ENCODE assay signal across 21 cellular contexts in the genomic region with DNA sequence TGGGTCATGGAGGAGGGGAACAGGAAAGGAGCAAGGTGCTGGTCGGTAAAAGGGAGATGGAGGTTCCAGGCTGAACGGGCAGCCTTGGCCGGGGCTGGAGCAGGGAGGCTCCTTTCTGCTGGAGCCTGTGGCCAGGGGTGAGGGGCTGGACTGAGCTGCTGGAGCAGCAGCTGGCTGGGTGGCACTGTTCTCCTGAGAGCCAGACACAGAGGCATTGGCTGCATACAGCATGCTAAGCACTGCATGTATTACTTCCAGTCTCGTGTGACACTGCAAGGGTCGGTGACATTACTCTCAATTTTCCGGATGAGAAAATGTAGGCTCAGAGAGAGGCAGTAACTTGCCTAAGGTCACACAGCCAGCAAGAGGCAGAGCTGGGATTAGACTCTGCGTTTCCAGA. TPM values are rescaled to one million over a fixed set of nuclear protein-coding genes. Genes with fewer than 3 reads are reported as not detected.
DNase-seq lines count a peak whose midpoint lies in the region; ATAC-seq, FAIRE-seq and TF ChIP-seq lines count a peak whose summit lies in the region.
"Had no signal": no experiment of that assay in that cellular context is flagged by ENCODE, and none has a peak within 500 bp of the region (broad histone marks: within the 10 kb centered on the region; RNA-seq: fewer than 3 reads in every experiment).

No MANE protein-coding gene starts in this region.

- peak overlapping the region in 1 of 8 donors; percentile 36 for H3K4me3 Mint-ChIP-seq in CD4-positive, alpha-beta memory T cell
- H3K4me3 Mint-ChIP-seq in progenitor cell of endocrine pancreas (ENCODE audit: low read depth), result no peak overlapping the region

- H3K9me3 ChIP-seq in CD4-positive, alpha-beta memory T cell (ENCODE audit: control insufficient read depth in 1 of 2, low read length in 2 of 2), result no peaks in the 10 kb centered on the region
- peaks cover 3% of the 10 kb centered on the region for H3K9me3 ChIP-seq in DND-41 (ENCODE audit: insufficient read depth, low read length, severe bottlenecking)
- H3K9me3 ChIP-seq in kidney (ENCODE audit: control insufficient read depth in 1 of 2, low read length in 2 of 2), result peaks cover 0 to 8% of the 10 kb centered on the region in 2 donors
- H3K9me3 ChIP-seq in hepatocyte (ENCODE audit: low read depth), result no peaks in the 10 kb centered on the region
- H3K9me3 ChIP-seq: SK-N-SH had no signal

- peaks cover 1 to 2% of the 10 kb centered on the region in 2 donors for H3K27me3 Mint-ChIP-seq in CD4-positive, alpha-beta memory T cell
- H3K27me3 Mint-ChIP-seq in progenitor cell of endocrine pancreas, result no peaks in the 10 kb centered on the region

- H3K36me3 ChIP-seq in CD4-positive, alpha-beta memory T cell (ENCODE audit: insufficient read depth, low read length), result no peaks in the 10 kb centered on the region
- H3K36me3 ChIP-seq in DND-41 (ENCODE audit: insufficient read depth, low read length) (peaks cover 76% of the 10 kb centered on the region), kidney (ENCODE audit: control insufficient read depth in 1 of 2, insufficient read depth in 2 of 2, low read length in 2 of 2) (no peaks in the 10 kb centered on the region), hepatocyte (replicated peaks; ENCODE audit: insufficient read depth, low read depth) (no peaks in the 10 kb centered on the region)

- H2AFZ ChIP-seq in DND-41 (ENCODE audit: low read depth, low read length) (no peak overlapping the region), hepatocyte (no peak overlapping the region)
- H2AFZ ChIP-seq: GM23248 had no signal

- H3K4me3 ChIP-seq in CD4-positive, alpha-beta memory T cell (ENCODE audit: low read length in 2 of 2), result no peak overlapping the region
- no peak overlapping the region for H3K4me3 ChIP-seq in DND-41 (ENCODE audit: low read depth in 1 of 2, low read length in 2 of 2)
- no peak overlapping the region for H3K4me3 ChIP-seq in kidney (ENCODE audit: low read length in 2 of 2)
- H3K4me3 ChIP-seq in hepatocyte, result no peak overlapping the region
- H3K4me3 ChIP-seq: GM23248 had no signal

- DNase-seq in CD4-positive, alpha-beta memory T cell, result no peak
- DNase-seq in DND-41 (no peak), kidney (peak; percentile 37), progenitor cell of endocrine pancreas (ENCODE audit: low spot score, unreplicated experiment) (no peak), AG08396 (ENCODE audit: low spot score) (no peak), hepatocyte (ENCODE audit: low spot score) (no peak)
- DNase-seq in activated T-cell treated with anti-CD3 and anti-CD28 coated beads, Interleukin-2, amount 50 U/mL, for 48 hours, result no peak
- DNase-seq: ACHN; AML-193; CD4-positive, CD25-positive, alpha-beta regulatory T cell; DMS53; GM23248; NCI-H1105; NCI-H1694; NCI-H510A; NCI-H774; SHP77; SK-N-SH had no signal

- H3K79me2 ChIP-seq in DND-41 (ENCODE audit: insufficient read depth, low read length) (no peaks in the 10 kb centered on the region), hepatocyte (no peaks in the 10 kb centered on the region)

- H3K27ac ChIP-seq in CD4-positive, alpha-beta memory T cell (ENCODE audit: low read depth, low read length), result no peak overlapping the region
- H3K27ac ChIP-seq in DND-41 (ENCODE audit: low read length) (peak overlapping the region; percentile 50), kidney (ENCODE audit: low read depth in 2 of 2, low read length in 2 of 2) (no peak overlapping the region), hepatocyte (no peak overlapping the region)
- H3K27ac ChIP-seq: GM23248 had no signal

- ATAC-seq in DND-41 (ENCODE audit: insufficient read depth, low read depth), result no peak
- ATAC-seq: HCT116 had no signal

- TF ChIP-seq CTCF in DND-41 (IDR thresholded peaks at IDR 0.05; ENCODE audit: borderline replicate concordance, extremely low read depth, low read length, poor library complexity, severe bottlenecking) (no peak), kidney (IDR thresholded peaks at IDR 0.05; ENCODE audit: borderline replicate concordance, extremely low read depth, insufficient read depth) (no peak), progenitor cell of endocrine pancreas (IDR thresholded peaks at IDR 0.05; ENCODE audit: unreplicated experiment) (no peak), hepatocyte (IDR thresholded peaks at IDR 0.05; ENCODE audit: poor library complexity) (no peak)

- no peaks in the 10 kb centered on the region for H3K36me3 Mint-ChIP-seq in CD4-positive, alpha-beta memory T cell
- H3K36me3 Mint-ChIP-seq in progenitor cell of endocrine pancreas (ENCODE audit: insufficient read depth), result peaks cover 29% of the 10 kb centered on the region
- H3K36me3 Mint-ChIP-seq: CD4-positive, CD25-positive, alpha-beta regulatory T cell had no signal

- intact Hi-C loops in CD4-positive, alpha-beta memory T cell (cut with micrococcal nuclease), result no loop called here
- intact Hi-C loops in kidney (cut with DNase I), result no loop called here

- POLR2A ChIA-PET in CD4-positive, alpha-beta memory T cell (lab: Charles Lee; ENCODE audit: partially characterized antibody), result interaction anchor here (1.5 to 2.0 kb wide), 3 partner anchors 10 to 17 kb away, joined by 5 to 16 read pairs (median 6); no protein-coding TSS in a partner anchor

- H3K4me2 ChIP-seq in DND-41 (ENCODE audit: insufficient read depth, low read length) (no peak overlapping the region), hepatocyte (no peak overlapping the region)
- H3K4me2 ChIP-seq: SK-N-SH had no signal

- H3K9ac ChIP-seq in DND-41 (ENCODE audit: low read depth, low read length) (no peak overlapping the region), kidney (ENCODE audit: low read length in 2 of 2) (no peak overlapping the region)
- H3K9ac ChIP-seq: GM23248, SK-N-SH had no signal

- H4K20me1 ChIP-seq in DND-41 (ENCODE audit: insufficient read depth, low read length), result no peaks in the 10 kb centered on the region
- no peaks in the 10 kb centered on the region for H4K20me1 ChIP-seq in hepatocyte (ENCODE audit: insufficient read depth, poor library complexity, severe bottlenecking)

- no peaks in the 10 kb centered on the region for H3K27me3 ChIP-seq in CD4-positive, alpha-beta memory T cell (ENCODE audit: insufficient read depth, low read length)
- no peaks in the 10 kb centered on the region for H3K27me3 ChIP-seq in DND-41 (ENCODE audit: insufficient read depth, low read length, poor library complexity)
- H3K27me3 ChIP-seq in hepatocyte, result no peaks in the 10 kb centered on the region

- H3K9me2 ChIP-seq in hepatocyte (replicated peaks; ENCODE audit: insufficient read depth), result no peaks in the 10 kb centered on the region
- H3K9me2 ChIP-seq: SK-N-SH had no signal

- peak overlapping the region in 4 of 7 donors; percentile 36 to 85 (median 56) for H3K27ac Mint-ChIP-seq in CD4-positive, alpha-beta memory T cell
- H3K27ac Mint-ChIP-seq in progenitor cell of endocrine pancreas, result peak overlapping the region; percentile 52

- 75% methylated on average over 7 of the region's 7 CpGs for WGBS in hepatocyte (ENCODE audit: low lambda C conversion rate, missing lambda C conversion rate)

- CTCF ChIA-PET in CD4-positive, alpha-beta memory T cell (lab: Charles Lee; ENCODE audit: partially characterized antibody), result interaction anchor here (0.8 to 4.1 kb wide), 6 partner anchors 8 to 250 kb away, joined by 3 to 26 read pairs (median 4); no protein-coding TSS in a partner anchor

- H3K4me1 Mint-ChIP-seq in CD4-positive, alpha-beta memory T cell, result peaks cover 14 to 43% (median 29%) of the 10 kb centered on the region in 4 donors
- H3K4me1 Mint-ChIP-seq in progenitor cell of endocrine pancreas (ENCODE audit: low read depth), result no peaks in the 10 kb centered on the region

- no peak for FAIRE-seq in kidney (lab: Jason Lieb, UNC)
- FAIRE-seq: GM12891 had no signal

- peaks cover 21% of the 10 kb centered on the region for H3K4me1 ChIP-seq in CD4-positive, alpha-beta memory T cell (ENCODE audit: insufficient read depth, low read length)
- H3K4me1 ChIP-seq in DND-41 (ENCODE audit: insufficient read depth, low read length) (peaks cover 17% of the 10 kb centered on the region), kidney (ENCODE audit: control insufficient read depth in 1 of 2, insufficient read depth in 1 of 2, low read depth in 1 of 2, low read length in 2 of 2) (no peaks in the 10 kb centered on the region), hepatocyte (ENCODE audit: insufficient read depth) (no peaks in the 10 kb centered on the region)

- H3K9me3 Mint-ChIP-seq in CD4-positive, alpha-beta memory T cell, result peaks cover 0 to 7% (median 4%) of the 10 kb centered on the region in 8 donors
- H3K9me3 Mint-ChIP-seq in progenitor cell of endocrine pancreas (ENCODE audit: low read depth), result peaks cover 7% of the 10 kb centered on the region

RNA-seq across cellular contexts. Expression of a gene that starts 42.3 kb away (rescaled TPM):
- total RNA-seq in CD4-positive, alpha-beta memory T cell, result not detected
- not detected for polyA plus RNA-seq in CD4-positive, alpha-beta memory T cell
- total RNA-seq in kidney (4.7 TPM), progenitor cell of endocrine pancreas (11.4 and 11.8 TPM in 2 replicates), hepatocyte (2.0 and 2.7 TPM in 2 replicates)
- polyA plus RNA-seq in kidney (ENCODE audit: insufficient read depth, low read depth, low replicate concordance) (4.4 TPM), hepatocyte (2.5 and 2.8 TPM in 2 replicates)
- total RNA-seq: OCI-LY7 had no signal
- polyA plus RNA-seq: CD4-positive, CD25-positive, alpha-beta regulatory T cell had no signal
